ENCODE assay signal across 1 cellular context in genomic region chr2:196592912-196593881, GRCh38.
TF ChIP-seq lines count a peak whose summit lies in the region.

Gene HECW2 (minus strand): TSS chr2:196593554.

TF ChIP-seq in H1, 55 proteins besides CTCF, POLR2A, EP300 and RAD21 (continued from another document):
- TF ChIP-seq E2F6 (IDR thresholded peaks at IDR 0.05) (peak; percentile 47; the same call in 1 of the 2 replicates), SP2 (IDR thresholded peaks at IDR 0.05; ENCODE audit: low read length) (no peak), PHF8 (conservative IDR thresholded peaks at IDR 0.05; ENCODE audit: low read depth, low read length) (peak; percentile 76), CHD2 (IDR thresholded peaks at IDR 0.05; ENCODE audit: low read length) (peak; percentile 58; the same call in 1 of the 2 replicates), KDM4A (IDR thresholded peaks at IDR 0.05; ENCODE audit: low read depth, low read length, severe bottlenecking) (peak; percentile 94), NANOG (IDR thresholded peaks at IDR 0.05; ENCODE audit: insufficient read depth, low read depth, low read length, poor library complexity, severe bottlenecking) (no peak), EZH2 (IDR thresholded peaks at IDR 0.05; ENCODE audit: low read depth, low read length, severe bottlenecking) (peak; percentile 50), TAF7 (optimal IDR thresholded peaks at IDR 0.05; ENCODE audit: borderline replicate concordance, low read depth, low read length) (peak; percentile 14), KDM5A (IDR thresholded peaks at IDR 0.05; ENCODE audit: low read length) (no peak), RBBP5 (IDR thresholded peaks at IDR 0.05; ENCODE audit: borderline replicate concordance, low read depth, low read length) (peak; percentile 83), MAFK (IDR thresholded peaks at IDR 0.05; ENCODE audit: low read depth, low read length) (peak; percentile 45; the same call in 1 of the 2 replicates), SIRT6 (IDR thresholded peaks at IDR 0.05; ENCODE audit: low read length) (no peak), MAX (IDR thresholded peaks at IDR 0.05) (peak; percentile 43), ZNF274 (IDR thresholded peaks at IDR 0.05; ENCODE audit: borderline replicate concordance, extremely low read depth, low read length) (no peak), CBX5 (IDR thresholded peaks at IDR 0.05; ENCODE audit: low read depth, low read length) (no peak)
